Comparison of ENCODE assay signal across 11 cellular contexts in the genomic region with DNA sequence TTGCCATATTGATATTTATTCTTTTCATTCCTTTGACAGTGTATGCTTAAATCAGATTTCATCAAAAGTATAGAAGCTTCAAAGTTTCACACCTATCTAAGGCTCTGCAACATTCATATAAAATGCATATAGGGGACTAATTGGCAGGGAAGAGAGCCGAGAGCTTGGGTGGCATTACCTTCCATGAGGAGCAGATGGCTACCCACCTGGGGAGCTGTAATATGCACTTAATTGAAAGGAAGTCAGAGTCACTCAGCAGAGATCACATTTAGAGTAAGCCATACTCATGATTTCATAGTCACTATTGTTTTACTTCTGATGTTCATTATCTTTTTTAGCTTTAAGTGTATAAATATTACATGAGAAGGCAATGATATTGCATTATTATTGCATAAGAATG.
"Had no signal": no experiment of that assay in that cellular context is flagged by ENCODE, and none has a peak within 500 bp of the region (broad histone marks: within the 10 kb centered on the region; RNA-seq: fewer than 3 reads in every experiment).

No MANE protein-coding gene starts in this region.

- H3K9me3 ChIP-seq: ascending aorta, right lobe of liver, suprapubic skin had no signal

- H3K4me1 ChIP-seq: ascending aorta, right lobe of liver, suprapubic skin had no signal

- DNase-seq: activated CD4-positive, alpha-beta memory T cell treated with anti-CD3 and anti-CD28 coated beads for 36 hours; activated CD4-positive, alpha-beta T cell treated with anti-CD3 and anti-CD28 coated beads for 36 hours; activated CD8-positive, alpha-beta memory T cell treated with anti-CD3 and anti-CD28 coated beads, Interleukin-2, amount 10 ng/mL, durations not matched to agents 7 days and 5 days; activated naive CD4-positive, alpha-beta T cell treated with anti-CD3 and anti-CD28 coated beads for 36 hours; activated naive CD8-positive, alpha-beta T cell treated with anti-CD3 and anti-CD28 coated beads, Interleukin-2, amount 50 U/mL, for 24 hours; activated T-cell treated with anti-CD3 and anti-CD28 coated beads, Interleukin-2, amount 50 U/mL, for 1 hour; dorsolateral prefrontal cortex; right lobe of liver had no signal

- H3K36me3 ChIP-seq: ascending aorta, right lobe of liver, suprapubic skin had no signal

- H3K27me3 ChIP-seq: ascending aorta, right lobe of liver, suprapubic skin had no signal

- ATAC-seq: activated CD4-positive, alpha-beta T cell treated with anti-CD3 and anti-CD28 coated beads for 36 hours; activated CD8-positive, alpha-beta memory T cell treated with anti-CD3 and anti-CD28 coated beads, Interleukin-2, amount 10 ng/mL, durations not matched to agents 7 days and 5 days; activated naive CD8-positive, alpha-beta T cell treated with anti-CD3 and anti-CD28 coated beads, Interleukin-2, amount 50 U/mL, for 24 hours; esophagus mucosa; right lobe of liver had no signal

- H3K27ac ChIP-seq: ascending aorta, dorsolateral prefrontal cortex, right lobe of liver, suprapubic skin had no signal

- H3K4me3 ChIP-seq: ascending aorta, dorsolateral prefrontal cortex, right lobe of liver, suprapubic skin had no signal
